8 cellular contexts compared by ENCODE assay signal in the genomic region with DNA sequence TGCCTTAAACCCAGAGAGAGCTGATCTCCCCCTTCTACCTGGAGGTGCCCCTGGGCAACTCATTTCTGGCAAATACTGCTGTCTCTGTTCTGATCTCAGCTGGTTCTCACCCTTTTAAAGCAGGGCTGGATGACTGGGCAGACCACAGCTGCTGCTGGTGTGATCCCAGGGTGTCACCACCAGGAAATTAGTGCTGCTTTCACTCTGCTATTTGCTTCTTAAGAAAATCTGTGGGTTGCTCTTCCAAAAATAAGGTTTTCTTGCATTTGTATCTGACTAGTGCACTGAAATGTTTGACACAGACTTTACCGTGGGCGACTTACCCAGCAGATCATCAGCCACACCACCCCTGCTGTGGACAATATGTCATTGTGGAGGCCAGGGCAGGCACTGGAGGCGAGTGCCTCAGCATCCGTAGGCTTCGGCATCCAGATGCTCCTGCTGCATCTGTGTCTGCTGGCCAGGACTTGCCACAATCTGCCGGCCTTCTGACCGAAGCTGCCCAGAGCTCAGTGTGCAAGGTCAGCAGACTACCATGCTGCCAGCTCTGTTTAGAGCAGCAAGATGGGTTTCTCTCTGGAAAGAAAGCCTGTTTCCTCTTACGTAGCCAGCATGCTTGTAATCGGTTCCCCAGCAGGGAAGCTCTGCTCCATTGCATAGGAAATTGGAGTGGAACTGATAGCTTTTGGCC. TPM values are rescaled to one million over a fixed set of nuclear protein-coding genes. Genes with fewer than 3 reads are reported as not detected.
A peak's percentile ranks its signal among the peaks of the same experiment; 100 is the strongest.
DNase-seq lines count a peak whose midpoint lies in the region; ATAC-seq and TF ChIP-seq lines count a peak whose summit lies in the region.

No MANE protein-coding gene starts in this region.

- no peaks in the 10 kb centered on the region for H3K27me3 ChIP-seq in CD8-positive, alpha-beta memory T cell (ENCODE audit: insufficient read depth, low read length, poor library complexity, severe bottlenecking)
- H3K27me3 ChIP-seq in endodermal cell (ENCODE audit: control insufficient read depth, insufficient read depth, low read length, poor library complexity, severe bottlenecking) (no peaks in the 10 kb centered on the region), hepatocyte (no peaks in the 10 kb centered on the region)

- peak; percentile 39 for TF ChIP-seq CTCF in endodermal cell (conservative IDR thresholded peaks at IDR 0.05)
- no peak for TF ChIP-seq CTCF in omental fat pad (IDR thresholded peaks at IDR 0.05)
- no peak for TF ChIP-seq CTCF in hepatocyte (IDR thresholded peaks at IDR 0.05; ENCODE audit: poor library complexity)

- H3K27ac Mint-ChIP-seq in CD8-positive, alpha-beta memory T cell = peak overlapping the region; percentile 72 to 99 (median 93)
- H3K27ac Mint-ChIP-seq in endodermal cell = peak overlapping the region; percentile 24

- H3K4me3 Mint-ChIP-seq in CD8-positive, alpha-beta memory T cell = peak overlapping the region; percentile 66 to 93 (median 87)
- H3K4me3 Mint-ChIP-seq in endodermal cell = no peak overlapping the region

- ATAC-seq in GM21786 (IDR thresholded peaks at IDR 0.05; ENCODE audit: unreplicated experiment) (peak; percentile 83), omental fat pad (ENCODE audit: low FRiP score) (peak; percentile 53)

- peak overlapping the region; percentile 38 for H3K27ac ChIP-seq in CD8-positive, alpha-beta memory T cell (ENCODE audit: low read depth, low read length)
- H3K27ac ChIP-seq in SK-N-MC (no peak overlapping the region), endodermal cell (ENCODE audit: low read depth, low read length) (no peak overlapping the region), hepatocyte (no peak overlapping the region)

- H3K9me3 ChIP-seq in CD8-positive, alpha-beta memory T cell (ENCODE audit: low read length) = no peaks in the 10 kb centered on the region
- H3K9me3 ChIP-seq in SK-N-MC (ENCODE audit: low read depth, low read length) = no peaks in the 10 kb centered on the region
- no peaks in the 10 kb centered on the region for H3K9me3 ChIP-seq in endodermal cell (ENCODE audit: control insufficient read depth, low read length)
- no peaks in the 10 kb centered on the region for H3K9me3 ChIP-seq in hepatocyte (ENCODE audit: low read depth)

- DNase-seq in CD8-positive, alpha-beta memory T cell = peak in 4 of 5 donors; percentile 33 to 76 (median 49)
- no peak for DNase-seq in SK-N-MC (ENCODE audit: low read depth, low spot score)
- DNase-seq in endodermal cell = peak; percentile 64
- DNase-seq in omental fat pad (ENCODE audit: low spot score) = no peak
- DNase-seq in NCI-H526 (lab: John Stamatoyannopoulos, UW) = no peak
- no peak for DNase-seq in NCI-H1694 treated with DMSO at 0.1 percent for 48 hours (lab: John Stamatoyannopoulos, UW)
- no peak for DNase-seq in hepatocyte (ENCODE audit: low spot score)

- POLR2A ChIA-PET in CD8-positive, alpha-beta memory T cell (lab: Charles Lee) = interaction anchor here (1.4 to 3.1 kb wide), 3 partner anchors 13 to 17 kb away, joined by 4 to 15 read pairs (median 15); a partner anchor contains a TSS

- H3K4me3 ChIP-seq in CD8-positive, alpha-beta memory T cell (ENCODE audit: low read length) = peak overlapping the region; percentile 42
- no peak overlapping the region for H3K4me3 ChIP-seq in SK-N-MC
- H3K4me3 ChIP-seq in endodermal cell (ENCODE audit: low read length) = no peak overlapping the region
- no peak overlapping the region for H3K4me3 ChIP-seq in hepatocyte

- H3K4me1 ChIP-seq in CD8-positive, alpha-beta memory T cell (ENCODE audit: insufficient read depth, low read length) = peaks cover 76% of the 10 kb centered on the region
- peaks cover 9% of the 10 kb centered on the region for H3K4me1 ChIP-seq in endodermal cell (ENCODE audit: control insufficient read depth, insufficient read depth, low read length)
- peaks cover 14% of the 10 kb centered on the region for H3K4me1 ChIP-seq in hepatocyte (ENCODE audit: insufficient read depth)

- H3K9me3 Mint-ChIP-seq in CD8-positive, alpha-beta memory T cell = no peaks in the 10 kb centered on the region
- H3K9me3 Mint-ChIP-seq in endodermal cell = no peaks in the 10 kb centered on the region

- no peaks in the 10 kb centered on the region for H4K20me1 ChIP-seq in hepatocyte (ENCODE audit: insufficient read depth, poor library complexity, severe bottlenecking)

- no peaks in the 10 kb centered on the region for H3K9me2 ChIP-seq in hepatocyte (replicated peaks; ENCODE audit: insufficient read depth)

- 58 to 73% methylated on average over 8 to 9 of the region's 9 CpGs for WGBS in endodermal cell (ENCODE audit: insufficient coverage in 1 of 2, insufficient read length in 1 of 2), 2 experiments
- 80% methylated on average over 9 of the region's 9 CpGs for WGBS in hepatocyte (ENCODE audit: low lambda C conversion rate, missing lambda C conversion rate)

- H3K9ac ChIP-seq in SK-N-MC (ENCODE audit: insufficient read length) (peak overlapping the region; percentile 25), endodermal cell (ENCODE audit: extremely low read depth, low read length, poor library complexity, severe bottlenecking) (no peak overlapping the region)

- no peak overlapping the region for H2AFZ ChIP-seq in hepatocyte

- H3K36me3 ChIP-seq in CD8-positive, alpha-beta memory T cell (ENCODE audit: insufficient read depth, low read length) = no peaks in the 10 kb centered on the region
- H3K36me3 ChIP-seq in SK-N-MC (ENCODE audit: insufficient read depth, low read length) (no peaks in the 10 kb centered on the region), endodermal cell (ENCODE audit: control insufficient read depth, insufficient read depth, low read length) (no peaks in the 10 kb centered on the region), hepatocyte (replicated peaks; ENCODE audit: insufficient read depth, low read depth) (no peaks in the 10 kb centered on the region)

- CTCF ChIA-PET in CD8-positive, alpha-beta memory T cell (lab: Charles Lee) = interaction anchor here (0.7 to 10.6 kb wide), 12 partner anchors 14 to 105 kb away, joined by 3 to 98 read pairs (median 4); a partner anchor contains a TSS

- H3K36me3 Mint-ChIP-seq in CD8-positive, alpha-beta memory T cell = peaks cover 0 to 3% (median 0%) of the 10 kb centered on the region in 3 donors
- H3K36me3 Mint-ChIP-seq in endodermal cell (ENCODE audit: low read depth) = no peaks in the 10 kb centered on the region

- H3K27me3 Mint-ChIP-seq in CD8-positive, alpha-beta memory T cell = no peaks in the 10 kb centered on the region
- no peaks in the 10 kb centered on the region for H3K27me3 Mint-ChIP-seq in endodermal cell (ENCODE audit: insufficient read depth)

- peaks cover 89 to 93% (median 91%) of the 10 kb centered on the region in 3 donors for H3K4me1 Mint-ChIP-seq in CD8-positive, alpha-beta memory T cell
- peaks cover 41% of the 10 kb centered on the region for H3K4me1 Mint-ChIP-seq in endodermal cell

- peaks cover 52% of the 10 kb centered on the region for H3K79me2 ChIP-seq in hepatocyte

- H3K4me2 ChIP-seq in hepatocyte = no peak overlapping the region

RNA-seq across cellular contexts. Expression of a gene that starts 13.6 kb away (rescaled TPM):
- total RNA-seq in CD8-positive, alpha-beta memory T cell = 10 to 100 TPM; 16.7 to 19.7 TPM
- polyA plus RNA-seq in CD8-positive, alpha-beta memory T cell = 37.1 TPM
- total RNA-seq in endodermal cell (10 to 100 TPM; 49.2 to 60.5 TPM), omental fat pad (100 to 1,000 TPM in 1 of 4 donors, 10 to 100 TPM in 3; 40.4 to 134 (median 63.6) TPM), hepatocyte (16.5 and 20.0 TPM in 2 replicates)
- 8.2 TPM for polyA plus RNA-seq in endodermal cell (2013, experiment 1 of 2)
- 7.3 TPM for polyA plus RNA-seq in endodermal cell (2013, experiment 2 of 2)
- polyA plus RNA-seq in hepatocyte = 11.7 and 19.8 TPM in 2 replicates

Comparison
In these comparisons a context has a peak if more than half of its experiments do, and no peak if none do; other contexts are left out.
1. DNase-seq: peak in CD8-positive, alpha-beta memory T cell (4 of 5) and endodermal cell (single experiment); none in SK-N-MC (single experiment), omental fat pad (single experiment), NCI-H526 (0 of 2), NCI-H1694 treated with DMSO at 0.1 percent for 48 hours (single experiment) and hepatocyte (single experiment).